16 cellular contexts compared by ENCODE assay signal in the genomic region with DNA sequence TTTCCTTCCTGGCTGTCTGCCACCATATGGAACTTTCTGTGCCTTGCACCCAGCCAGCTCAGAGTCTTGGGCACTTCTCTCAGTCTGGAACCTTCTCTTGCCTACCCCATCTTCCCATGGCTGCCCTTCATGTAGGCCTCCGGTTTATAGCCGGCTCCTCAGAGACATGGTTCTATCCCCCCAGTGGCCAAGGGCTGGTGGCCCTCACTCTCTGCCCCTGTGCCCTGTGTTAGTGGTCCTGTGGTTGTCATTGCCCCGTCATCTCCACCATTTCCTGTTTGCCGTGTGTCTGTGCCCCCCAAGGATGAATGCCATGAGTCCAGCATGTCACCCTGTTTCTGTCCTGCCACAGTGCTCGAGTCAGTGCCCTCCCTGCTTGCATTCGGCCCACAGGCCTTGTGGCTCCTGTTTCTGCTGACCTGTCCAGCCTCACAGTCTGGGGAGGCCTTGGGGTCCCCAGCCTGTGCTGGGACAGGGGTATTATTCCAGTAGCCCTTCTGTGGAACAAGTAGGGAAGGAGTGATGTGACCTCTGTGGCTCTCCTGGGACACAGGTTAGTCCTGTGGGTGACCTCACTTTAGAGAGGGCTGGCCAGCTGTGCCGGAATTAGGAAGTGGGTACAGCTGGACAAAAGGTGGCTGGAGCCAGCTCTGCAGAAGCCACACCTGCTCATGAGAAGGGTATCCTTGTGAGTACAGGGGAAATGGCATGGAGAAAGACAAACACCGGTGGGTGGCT. TPM values are rescaled to one million over a fixed set of nuclear protein-coding genes. Genes with fewer than 3 reads are reported as not detected.
A peak's percentile ranks its signal among the peaks of the same experiment; 100 is the strongest.
DNase-seq lines count a peak whose midpoint lies in the region; ATAC-seq and TF ChIP-seq lines count a peak whose summit lies in the region.
"Had no signal": no experiment of that assay in that cellular context is flagged by ENCODE, and none has a peak within 500 bp of the region (broad histone marks: within the 10 kb centered on the region; RNA-seq: fewer than 3 reads in every experiment).

No MANE protein-coding gene starts in this region.

- H3K4me2 ChIP-seq in PC-3 (ENCODE audit: low read length): peak overlapping the region; percentile 57

- 71 to 73% methylated on average over 8 of the region's 8 CpGs for WGBS in esophagus, 2 donors

- no peaks in the 10 kb centered on the region for H3K27me3 Mint-ChIP-seq in type B pancreatic cell
- H3K27me3 Mint-ChIP-seq: activated CD8-positive, alpha-beta T cell treated with anti-CD3 and anti-CD28 coated beads for 36 hours; B cell had no signal

- DNase-seq in PC-3 (no peak), type B pancreatic cell (ENCODE audit: extremely low spot score, unreplicated experiment) (no peak), NCI-H1417 (lab: John Stamatoyannopoulos, UW) (no peak), SKM-1 treated with dmso at 0.1 percent for 144 hours (lab: John Stamatoyannopoulos, UW; ENCODE audit: unreplicated experiment) (no peak), glomerular visceral epithelial cell (ENCODE audit: extremely low spot score) (no peak)
- DNase-seq: activated CD8-positive, alpha-beta T cell treated with anti-CD3 and anti-CD28 coated beads for 36 hours; cerebellar nuclear complex; foreskin fibroblast; midbrain; NCI-H187 treated with DMSO at 0.1 percent for 48 hours; NCI-H524; stimulated activated naive CD8-positive, alpha-beta T cell treated with anti-CD3 and anti-CD28 coated beads, Interleukin-15, Interleukin-2, amounts not matched to agents 100 U/mL and 50 U/mL, for 24 hours had no signal

- peaks cover 56% of the 10 kb centered on the region for H3K4me1 ChIP-seq in PC-3 (ENCODE audit: insufficient read depth, low read length)
- H3K4me1 ChIP-seq in esophagus (ENCODE audit: control insufficient read depth in 2 of 2, insufficient read depth in 2 of 2, low read length in 1 of 2): peaks cover 14 to 32% of the 10 kb centered on the region in 2 donors
- H3K4me1 ChIP-seq in mucosa of rectum (ENCODE audit: control insufficient read depth in 2 of 2, insufficient read depth in 2 of 2, low read length in 2 of 2): peaks cover 13 to 35% of the 10 kb centered on the region in 2 donors
- H3K4me1 ChIP-seq: parathyroid adenoma had no signal

- H3K4me3 ChIP-seq in PC-3 (ENCODE audit: low read length) (no peak overlapping the region), esophagus (ENCODE audit: low read depth in 1 of 2, low read length in 2 of 2) (peak overlapping the region in 1 of 2 donors; percentile 11), mucosa of rectum (ENCODE audit: low read length in 2 of 2) (peak overlapping the region in 1 of 2 donors; percentile 27)

- POLR2A ChIA-PET in PC-3 (lab: Charles Lee; ENCODE audit: unreplicated experiment): interaction anchor here (0.6 kb wide), 1 partner anchor 45 kb away, joined by 6 read pairs; no protein-coding TSS in a partner anchor

- no peak for TF ChIP-seq CTCF in PC-3 (conservative IDR thresholded peaks at IDR 0.05; ENCODE audit: low read depth, low read length)
- TF ChIP-seq CTCF in type B pancreatic cell (conservative IDR thresholded peaks at IDR 0.05): no peak

- H3K36me3 Mint-ChIP-seq in type B pancreatic cell: no peaks in the 10 kb centered on the region

- peaks cover 73% of the 10 kb centered on the region for H3K79me2 ChIP-seq in PC-3 (ENCODE audit: low read length)
- H3K79me2 ChIP-seq: parathyroid adenoma had no signal

- H3K4me1 Mint-ChIP-seq in type B pancreatic cell (ENCODE audit: unreplicated experiment): peaks cover 22% of the 10 kb centered on the region
- H3K4me1 Mint-ChIP-seq: B cell had no signal

- BruUV-seq in PC-3 (replicated peaks; lab: Mats Ljungman, UMichigan): TSS peak; percentile 52

- no peaks in the 10 kb centered on the region for H4K20me1 ChIP-seq in PC-3 (ENCODE audit: low read length)

- peak overlapping the region; percentile 49 for H3K9ac ChIP-seq in PC-3 (ENCODE audit: low read length)
- H3K9ac ChIP-seq in mucosa of rectum (ENCODE audit: low read depth in 1 of 2, low read length in 2 of 2): peak overlapping the region; percentile 14 to 67
- H3K9ac ChIP-seq: parathyroid adenoma had no signal

- peak overlapping the region; percentile 80 for H3K27ac Mint-ChIP-seq in type B pancreatic cell
- H3K27ac Mint-ChIP-seq: activated CD8-positive, alpha-beta T cell treated with anti-CD3 and anti-CD28 coated beads for 36 hours; B cell had no signal

- H3F3A ChIP-seq in PC-3 (ENCODE audit: low read length, unreplicated experiment): no peaks in the 10 kb centered on the region

- no peaks in the 10 kb centered on the region for H3K36me3 ChIP-seq in PC-3 (ENCODE audit: low read depth, low read length)
- H3K36me3 ChIP-seq in esophagus (ENCODE audit: control insufficient read depth in 2 of 2, insufficient read depth in 2 of 2, low read length in 1 of 2): no peaks in the 10 kb centered on the region
- no peaks in the 10 kb centered on the region for H3K36me3 ChIP-seq in mucosa of rectum (ENCODE audit: control insufficient read depth in 2 of 2, insufficient read depth in 2 of 2, low read length in 2 of 2)

- no peaks in the 10 kb centered on the region for H3K9me3 Mint-ChIP-seq in type B pancreatic cell
- H3K9me3 Mint-ChIP-seq: activated CD8-positive, alpha-beta T cell treated with anti-CD3 and anti-CD28 coated beads for 36 hours had no signal

- CTCF ChIA-PET in PC-3 (lab: Charles Lee): interaction anchor here (0.7 kb wide), 1 partner anchor 17 kb away, joined by 3 read pairs; no protein-coding TSS in a partner anchor

- no peaks in the 10 kb centered on the region for H3K9me2 ChIP-seq in PC-3 (replicated peaks; ENCODE audit: low read length)

- no peak overlapping the region for H3K4me3 Mint-ChIP-seq in type B pancreatic cell
- H3K4me3 Mint-ChIP-seq: activated CD8-positive, alpha-beta T cell treated with anti-CD3 and anti-CD28 coated beads for 36 hours; B cell had no signal

- H3K27ac ChIP-seq in PC-3 (ENCODE audit: low read length) (peak overlapping the region; percentile 87), esophagus (ENCODE audit: low read depth in 2 of 2, low read length in 1 of 2) (peak overlapping the region; percentile 75 to 90), mucosa of rectum (ENCODE audit: low read depth in 2 of 2, low read length in 2 of 2) (peak overlapping the region; percentile 80 to 86)
- H3K27ac ChIP-seq: parathyroid adenoma had no signal

- H3K27me3 ChIP-seq in PC-3 (ENCODE audit: low read length): no peaks in the 10 kb centered on the region
- H3K27me3 ChIP-seq in esophagus (ENCODE audit: control insufficient read depth in 1 of 2, insufficient read depth in 2 of 2, low read length in 2 of 2): no peaks in the 10 kb centered on the region
- H3K27me3 ChIP-seq in mucosa of rectum (ENCODE audit: control insufficient read depth in 2 of 2, insufficient read depth in 2 of 2, low read length in 2 of 2): no peaks in the 10 kb centered on the region

- H2AFZ ChIP-seq in PC-3 (ENCODE audit: low read length): no peak overlapping the region
- H2AFZ ChIP-seq: parathyroid adenoma had no signal

- peak; percentile 78; the same call in 1 of the 2 replicates for ATAC-seq in PC-3
- ATAC-seq: activated CD8-positive, alpha-beta T cell treated with anti-CD3 and anti-CD28 coated beads for 36 hours; stimulated activated naive CD8-positive, alpha-beta T cell treated with anti-CD3 and anti-CD28 coated beads, Interleukin-15, Interleukin-2, amounts not matched to agents 100 U/mL and 50 U/mL, for 24 hours had no signal

- intact Hi-C loops in PC-3 (cut with micrococcal nuclease): loop anchor here (5.0 kb wide), 1 partner anchor 34 kb away; no protein-coding TSS in a partner anchor

- H3K9me3 ChIP-seq in PC-3 (ENCODE audit: low read length) (no peaks in the 10 kb centered on the region), esophagus (ENCODE audit: control insufficient read depth in 2 of 2, insufficient read depth in 1 of 2, low read depth in 1 of 2, low read length in 1 of 2) (peaks cover 0 to 3% of the 10 kb centered on the region in 2 donors), mucosa of rectum (ENCODE audit: control insufficient read depth in 2 of 2, low read length in 2 of 2) (no peaks in the 10 kb centered on the region)

RNA-seq across cellular contexts. Expression of a gene that starts 30.7 kb away (rescaled TPM):
- 126 and 148 TPM in 2 replicates for total RNA-seq in PC-3 (2014; rRNA removed)
- polyA plus RNA-seq in esophagus: 100 to 1,000 TPM in 1 of 2 donors, 10 to 100 TPM in 1; 78.9 to 107 TPM
- 18.6 and 19.1 TPM in 2 replicates for total RNA-seq in type B pancreatic cell (ENCODE audit: low replicate concordance)
